10 cellular contexts compared by ENCODE assay signal in genomic region chr2:134136702-134137101, GRCh38.
A peak's percentile ranks its signal among the peaks of the same experiment; 100 is the strongest.
DNase-seq lines count a peak whose midpoint lies in the region; ATAC-seq and TF ChIP-seq lines count a peak whose summit lies in the region.
"Had no signal": no experiment of that assay in that cellular context is flagged by ENCODE, and none has a peak within 500 bp of the region (broad histone marks: within the 10 kb centered on the region; RNA-seq: fewer than 3 reads in every experiment).

No MANE protein-coding gene starts in this region.

- H3K4me3 Mint-ChIP-seq in activated T-cell treated with anti-CD3 and anti-CD28 coated beads, Interleukin-2, amount 50 U/mL, for 72 hours = peak overlapping the region; percentile 50 to 84
- H3K4me3 Mint-ChIP-seq in activated naive CD8-positive, alpha-beta T cell treated with anti-CD3 and anti-CD28 coated beads, Interleukin-2, amount 10 ng/mL, durations not matched to agents 7 days and 5 days = peak overlapping the region; percentile 54

- DNase-seq in activated T-cell treated with anti-CD3 and anti-CD28 coated beads, Interleukin-2, amount 50 U/mL, for 72 hours = no peak
- no peak for DNase-seq in activated T-cell treated with anti-CD3 and anti-CD28 coated beads, Interleukin-2, amount 50 U/mL, for 1 hour
- DNase-seq in activated naive CD8-positive, alpha-beta T cell treated with anti-CD3 and anti-CD28 coated beads, Interleukin-2, amount 10 ng/mL, durations not matched to agents 7 days and 5 days = no peak
- DNase-seq in left lung = no peak
- DNase-seq in UCSD-AML1 (lab: John Stamatoyannopoulos, UW; ENCODE audit: unreplicated experiment) = no peak
- DNase-seq in retina = no peak
- DNase-seq in foreskin melanocyte = no peak
- DNase-seq: KG1, NCI-H69 had no signal

- no peaks in the 10 kb centered on the region for H3K27me3 ChIP-seq in left lung

- H3K36me3 ChIP-seq in left lung = no peaks in the 10 kb centered on the region

- H3K9me3 Mint-ChIP-seq in activated T-cell treated with anti-CD3 and anti-CD28 coated beads, Interleukin-2, amount 50 U/mL, for 72 hours = no peaks in the 10 kb centered on the region
- H3K9me3 Mint-ChIP-seq in activated naive CD8-positive, alpha-beta T cell treated with anti-CD3 and anti-CD28 coated beads, Interleukin-2, amount 10 ng/mL, durations not matched to agents 7 days and 5 days = no peaks in the 10 kb centered on the region

- peak overlapping the region in 1 of 2 donors; percentile 20 for H3K4me3 ChIP-seq in left lung

- intact Hi-C loops in left lung (cut with DNase I) = no loop called here

- H3K27ac ChIP-seq in left lung = peak overlapping the region; percentile 73 to 92
- H3K27ac ChIP-seq in temporal lobe (ENCODE audit: low read depth, low read length) = peak overlapping the region; percentile 2

- no peaks in the 10 kb centered on the region for H3K27me3 Mint-ChIP-seq in activated T-cell treated with anti-CD3 and anti-CD28 coated beads, Interleukin-2, amount 50 U/mL, for 72 hours (ENCODE audit: low read depth)
- no peaks in the 10 kb centered on the region for H3K27me3 Mint-ChIP-seq in activated naive CD8-positive, alpha-beta T cell treated with anti-CD3 and anti-CD28 coated beads, Interleukin-2, amount 10 ng/mL, durations not matched to agents 7 days and 5 days

- TF ChIP-seq CTCF in left lung (IDR thresholded peaks at IDR 0.05) = no peak

- POLR2A ChIA-PET in activated naive CD8-positive, alpha-beta T cell treated with anti-CD3 and anti-CD28 coated beads, Interleukin-2, amount 10 ng/mL, durations not matched to agents 7 days and 5 days (lab: Charles Lee) = no interaction called here

- peak in 1 of 2 donors; percentile 36 for ATAC-seq in activated T-cell treated with anti-CD3 and anti-CD28 coated beads, Interleukin-2, amount 50 U/mL, for 72 hours (replicated peaks in 1 of 2)
- ATAC-seq in activated naive CD8-positive, alpha-beta T cell treated with anti-CD3 and anti-CD28 coated beads, Interleukin-2, amount 10 ng/mL, durations not matched to agents 7 days and 5 days (ENCODE audit: low read depth) = no peak
- peak; percentile 6 for ATAC-seq in left lung

- H3K4me1 ChIP-seq in left lung = peaks cover 26 to 73% of the 10 kb centered on the region in 2 donors

- no peaks in the 10 kb centered on the region for H3K36me3 Mint-ChIP-seq in activated T-cell treated with anti-CD3 and anti-CD28 coated beads, Interleukin-2, amount 50 U/mL, for 72 hours (ENCODE audit: insufficient read depth in 2 of 2)
- peaks cover 10% of the 10 kb centered on the region for H3K36me3 Mint-ChIP-seq in activated naive CD8-positive, alpha-beta T cell treated with anti-CD3 and anti-CD28 coated beads, Interleukin-2, amount 10 ng/mL, durations not matched to agents 7 days and 5 days

- H3K27ac Mint-ChIP-seq in activated T-cell treated with anti-CD3 and anti-CD28 coated beads, Interleukin-2, amount 50 U/mL, for 72 hours = no peak overlapping the region
- H3K27ac Mint-ChIP-seq in activated naive CD8-positive, alpha-beta T cell treated with anti-CD3 and anti-CD28 coated beads, Interleukin-2, amount 10 ng/mL, durations not matched to agents 7 days and 5 days = peak overlapping the region; percentile 8

- peaks cover 64% of the 10 kb centered on the region for H3K4me1 Mint-ChIP-seq in activated T-cell treated with anti-CD3 and anti-CD28 coated beads, Interleukin-2, amount 50 U/mL, for 72 hours (ENCODE audit: low read depth)
- peaks cover 26% of the 10 kb centered on the region for H3K4me1 Mint-ChIP-seq in activated naive CD8-positive, alpha-beta T cell treated with anti-CD3 and anti-CD28 coated beads, Interleukin-2, amount 10 ng/mL, durations not matched to agents 7 days and 5 days

- H3K9me3 ChIP-seq in left lung = no peaks in the 10 kb centered on the region
